In genomic region chr22:30636226-30637077, GRCh38 we compare ENCODE assay signal across 8 cellular contexts. TPM values are rescaled to one million over a fixed set of nuclear protein-coding genes. Genes with fewer than 3 reads are reported as not detected.
DNase-seq lines count a peak whose midpoint lies in the region; ATAC-seq and TF ChIP-seq lines count a peak whose summit lies in the region.

No MANE protein-coding gene starts in this region.

- no peaks in the 10 kb centered on the region for H3K36me3 ChIP-seq in DND-41 (ENCODE audit: insufficient read depth, low read length)
- peaks cover 17% of the 10 kb centered on the region for H3K36me3 ChIP-seq in MG63

- peak overlapping the region; percentile 12 to 58; a peak in 3 of 4 replicates for H3K4me3 ChIP-seq in DND-41 (ENCODE audit: low read depth in 1 of 2, low read length in 2 of 2)
- H3K4me3 ChIP-seq in MG63, result peak overlapping the region; percentile 63
- H3K4me3 ChIP-seq in retinal pigment epithelial cell (ENCODE audit: low read length), result peak overlapping the region; percentile 64

- H3K27ac Mint-ChIP-seq in activated naive CD8-positive, alpha-beta T cell treated with anti-CD3 and anti-CD28 coated beads, Interleukin-2, amount 10 ng/mL, durations not matched to agents 7 days and 5 days, result peak overlapping the region; percentile 46

- H3K9ac ChIP-seq in DND-41 (ENCODE audit: low read depth, low read length), result peak overlapping the region; percentile 57

- no peaks in the 10 kb centered on the region for H3K79me2 ChIP-seq in DND-41 (ENCODE audit: insufficient read depth, low read length)

- DNase-seq in DND-41 (no peak), MG63 (peak; percentile 26), hepatic stellate cell (ENCODE audit: low spot score) (peak; percentile 25), retinal pigment epithelial cell (ENCODE audit: low read depth) (no peak), NOMO-1 (lab: John Stamatoyannopoulos, UW; ENCODE audit: unreplicated experiment in 2 of 2) (no peak), DMS153 (lab: John Stamatoyannopoulos, UW) (no peak)
- DNase-seq in activated naive CD8-positive, alpha-beta T cell treated with anti-CD3 and anti-CD28 coated beads, Interleukin-2, amount 10 ng/mL, durations not matched to agents 7 days and 5 days, result peak; percentile 47

- H3K9me3 ChIP-seq in DND-41 (ENCODE audit: insufficient read depth, low read length, severe bottlenecking) (no peaks in the 10 kb centered on the region), MG63 (no peaks in the 10 kb centered on the region)

- peak overlapping the region; percentile 92 for H3K4me2 ChIP-seq in DND-41 (ENCODE audit: insufficient read depth, low read length)

- no peak for ATAC-seq in DND-41 (ENCODE audit: insufficient read depth, low read depth)
- no peak for ATAC-seq in activated naive CD8-positive, alpha-beta T cell treated with anti-CD3 and anti-CD28 coated beads, Interleukin-2, amount 10 ng/mL, durations not matched to agents 7 days and 5 days (ENCODE audit: low read depth)
- ATAC-seq in HG02642 (IDR thresholded peaks at IDR 0.05; ENCODE audit: poor library complexity, unreplicated experiment), result no peak

- H3K9me3 Mint-ChIP-seq in activated naive CD8-positive, alpha-beta T cell treated with anti-CD3 and anti-CD28 coated beads, Interleukin-2, amount 10 ng/mL, durations not matched to agents 7 days and 5 days, result no peaks in the 10 kb centered on the region

- H3K27ac ChIP-seq in DND-41 (ENCODE audit: low read length), result no peak overlapping the region

- H3K27me3 ChIP-seq in DND-41 (ENCODE audit: insufficient read depth, low read length, poor library complexity) (no peaks in the 10 kb centered on the region), MG63 (no peaks in the 10 kb centered on the region)

- H3K4me1 ChIP-seq in DND-41 (ENCODE audit: insufficient read depth, low read length), result peaks cover 30% of the 10 kb centered on the region

- 0 out of 2 replicates have a peak, but pooled peaks cover 6% of the 10 kb centered on the region for H4K20me1 ChIP-seq in DND-41 (ENCODE audit: insufficient read depth, low read length)

- peak overlapping the region; percentile 82 for H3K4me3 Mint-ChIP-seq in activated naive CD8-positive, alpha-beta T cell treated with anti-CD3 and anti-CD28 coated beads, Interleukin-2, amount 10 ng/mL, durations not matched to agents 7 days and 5 days

- H3K36me3 Mint-ChIP-seq in activated naive CD8-positive, alpha-beta T cell treated with anti-CD3 and anti-CD28 coated beads, Interleukin-2, amount 10 ng/mL, durations not matched to agents 7 days and 5 days, result peaks cover 7% of the 10 kb centered on the region

- H3K27me3 Mint-ChIP-seq in activated naive CD8-positive, alpha-beta T cell treated with anti-CD3 and anti-CD28 coated beads, Interleukin-2, amount 10 ng/mL, durations not matched to agents 7 days and 5 days, result no peaks in the 10 kb centered on the region

- peak overlapping the region; percentile 73 for H2AFZ ChIP-seq in DND-41 (ENCODE audit: low read depth, low read length)

- H3K4me1 Mint-ChIP-seq in activated naive CD8-positive, alpha-beta T cell treated with anti-CD3 and anti-CD28 coated beads, Interleukin-2, amount 10 ng/mL, durations not matched to agents 7 days and 5 days, result peaks cover 13% of the 10 kb centered on the region

- POLR2A ChIA-PET in activated naive CD8-positive, alpha-beta T cell treated with anti-CD3 and anti-CD28 coated beads, Interleukin-2, amount 10 ng/mL, durations not matched to agents 7 days and 5 days (lab: Charles Lee), result interaction anchor here (0.5 to 2.5 kb wide), 7 partner anchors 13 to 449 kb away, joined by 3 to 14 read pairs (median 8); partner anchors contain the start of genes DUSP18 and TCN2

- TF ChIP-seq CTCF in DND-41 (IDR thresholded peaks at IDR 0.05; ENCODE audit: borderline replicate concordance, extremely low read depth, low read length, poor library complexity, severe bottlenecking) (no peak), retinal pigment epithelial cell (conservative IDR thresholded peaks at IDR 0.05; ENCODE audit: low read depth, low read length) (peak; percentile 7)

RNA-seq across cellular contexts. Expression of gene SLC35E4, which starts 0.9 kb away (rescaled TPM):
- 11.3 and 12.5 TPM in 2 replicates for total RNA-seq in MG63 (2014; rRNA removed; shearing (Covaris generic); ENCODE audit: low replicate concordance)
- 1 to 10 TPM; 1.5 to 2.4 TPM for total RNA-seq in activated naive CD8-positive, alpha-beta T cell treated with anti-CD3 and anti-CD28 coated beads, Interleukin-2, amount 10 ng/mL, durations not matched to agents 7 days and 5 days

RNA-seq across cellular contexts. Expression of gene TCN2, which starts 29.5 kb away (rescaled TPM):
- total RNA-seq in MG63 (2014; rRNA removed; shearing (Covaris generic); ENCODE audit: low replicate concordance), result 1.2 TPM in 1 of 2 replicates, not detected in the other
- under 1 TPM; 0.28 to 0.94 TPM for total RNA-seq in activated naive CD8-positive, alpha-beta T cell treated with anti-CD3 and anti-CD28 coated beads, Interleukin-2, amount 10 ng/mL, durations not matched to agents 7 days and 5 days

RNA-seq across cellular contexts. Expression of gene DUSP18, which starts 31.2 kb away (rescaled TPM):
- 1.2 and 2.7 TPM in 2 replicates for total RNA-seq in MG63 (2014; rRNA removed; shearing (Covaris generic); ENCODE audit: low replicate concordance)
- total RNA-seq in activated naive CD8-positive, alpha-beta T cell treated with anti-CD3 and anti-CD28 coated beads, Interleukin-2, amount 10 ng/mL, durations not matched to agents 7 days and 5 days, result 10 to 100 TPM; 10.5 to 12.8 TPM

RNA-seq across cellular contexts. Expression of gene PES1, which starts 44.7 kb away (rescaled TPM):
- total RNA-seq in MG63 (2014; rRNA removed; shearing (Covaris generic); ENCODE audit: low replicate concordance), result 150 and 165 TPM in 2 replicates
- total RNA-seq in activated naive CD8-positive, alpha-beta T cell treated with anti-CD3 and anti-CD28 coated beads, Interleukin-2, amount 10 ng/mL, durations not matched to agents 7 days and 5 days, result 10 to 100 TPM; 51.2 to 57.1 TPM

RNA-seq across cellular contexts. Expression of gene OSBP2, which starts 58.2 kb away (rescaled TPM):
- 2.4 and 9.3 TPM in 2 replicates for total RNA-seq in MG63 (2014; rRNA removed; shearing (Covaris generic); ENCODE audit: low replicate concordance)
- total RNA-seq in activated naive CD8-positive, alpha-beta T cell treated with anti-CD3 and anti-CD28 coated beads, Interleukin-2, amount 10 ng/mL, durations not matched to agents 7 days and 5 days, result under 1 TPM; 0.45 to 0.61 TPM

Comparison
In these comparisons a context has a peak if more than half of its experiments do, and no peak if none do; other contexts are left out.
1. DNase-seq: peak in MG63 (single experiment), activated naive CD8-positive, alpha-beta T cell treated with anti-CD3 and anti-CD28 coated beads, Interleukin-2, amount 10 ng/mL, durations not matched to agents 7 days and 5 days (single experiment) and hepatic stellate cell (single experiment); none in DND-41 (single experiment), retinal pigment epithelial cell (single experiment), NOMO-1 (0 of 2) and DMS153 (single experiment).
2. Peak in every context shown above with its lines, with median percentiles within 50 percentile points of each other: H3K4me3 ChIP-seq.